1 cellular context compared by ENCODE assay signal in genomic region chr15:67062365-67062985, GRCh38.
TF ChIP-seq lines count a peak whose summit lies in the region.

No MANE protein-coding gene starts in this region.

TF ChIP-seq in HepG2, 621 proteins besides CTCF, POLR2A, EP300 and RAD21 (continued from another document and continues in another):
- no peak for TF ChIP-seq TP53 (CRISPR knock-in tag; conservative IDR thresholded peaks at IDR 0.05)
- peak; percentile 68; the same call in 1 of the 2 replicates for TF ChIP-seq YEATS4 (CRISPR knock-in tag; IDR thresholded peaks at IDR 0.05; ENCODE audit: borderline replicate concordance)
- no peak for TF ChIP-seq FOSL1 (CRISPR knock-in tag; IDR thresholded peaks at IDR 0.05; ENCODE audit: borderline replicate concordance)
- TF ChIP-seq U2AF1 (optimal IDR thresholded peaks at IDR 0.05; ENCODE audit: low read depth, low read length), result peak; percentile 43
- TF ChIP-seq ZNF879 (CRISPR knock-in tag; IDR thresholded peaks at IDR 0.05), result no peak
- TF ChIP-seq CSRNP1 (CRISPR knock-in tag; IDR thresholded peaks at IDR 0.05), result no peak
- no peak for TF ChIP-seq HBP1 (CRISPR knock-in tag; IDR thresholded peaks at IDR 0.05; ENCODE audit: low read depth)
- 0 out of 2 replicates have a peak, but pooled peaks have one; percentile 26 for TF ChIP-seq SAFB2 (CRISPR knock-in tag; IDR thresholded peaks at IDR 0.05; ENCODE audit: borderline replicate concordance, low read depth)
- TF ChIP-seq REPIN1 (CRISPR knock-in tag; IDR thresholded peaks at IDR 0.05; ENCODE audit: borderline replicate concordance, low read depth), result no peak
- TF ChIP-seq NCOR1 (IDR thresholded peaks at IDR 0.05; ENCODE audit: borderline replicate concordance, low read length), result peak; percentile 85
- TF ChIP-seq KLF16 (CRISPR knock-in tag; IDR thresholded peaks at IDR 0.05), result no peak
- peak; percentile 34; the same call in 1 of the 2 replicates for TF ChIP-seq POGZ (CRISPR knock-in tag; IDR thresholded peaks at IDR 0.05)
- 0 out of 2 replicates have a peak, but pooled peaks have one; percentile 17 for TF ChIP-seq ZSCAN9 (CRISPR knock-in tag; IDR thresholded peaks at IDR 0.05; ENCODE audit: borderline replicate concordance)
- no peak; the same call in 1 of the 2 replicates for TF ChIP-seq ZNF691 (CRISPR knock-in tag; IDR thresholded peaks at IDR 0.05; ENCODE audit: borderline replicate concordance, low read depth)
- TF ChIP-seq, protein P1, sequence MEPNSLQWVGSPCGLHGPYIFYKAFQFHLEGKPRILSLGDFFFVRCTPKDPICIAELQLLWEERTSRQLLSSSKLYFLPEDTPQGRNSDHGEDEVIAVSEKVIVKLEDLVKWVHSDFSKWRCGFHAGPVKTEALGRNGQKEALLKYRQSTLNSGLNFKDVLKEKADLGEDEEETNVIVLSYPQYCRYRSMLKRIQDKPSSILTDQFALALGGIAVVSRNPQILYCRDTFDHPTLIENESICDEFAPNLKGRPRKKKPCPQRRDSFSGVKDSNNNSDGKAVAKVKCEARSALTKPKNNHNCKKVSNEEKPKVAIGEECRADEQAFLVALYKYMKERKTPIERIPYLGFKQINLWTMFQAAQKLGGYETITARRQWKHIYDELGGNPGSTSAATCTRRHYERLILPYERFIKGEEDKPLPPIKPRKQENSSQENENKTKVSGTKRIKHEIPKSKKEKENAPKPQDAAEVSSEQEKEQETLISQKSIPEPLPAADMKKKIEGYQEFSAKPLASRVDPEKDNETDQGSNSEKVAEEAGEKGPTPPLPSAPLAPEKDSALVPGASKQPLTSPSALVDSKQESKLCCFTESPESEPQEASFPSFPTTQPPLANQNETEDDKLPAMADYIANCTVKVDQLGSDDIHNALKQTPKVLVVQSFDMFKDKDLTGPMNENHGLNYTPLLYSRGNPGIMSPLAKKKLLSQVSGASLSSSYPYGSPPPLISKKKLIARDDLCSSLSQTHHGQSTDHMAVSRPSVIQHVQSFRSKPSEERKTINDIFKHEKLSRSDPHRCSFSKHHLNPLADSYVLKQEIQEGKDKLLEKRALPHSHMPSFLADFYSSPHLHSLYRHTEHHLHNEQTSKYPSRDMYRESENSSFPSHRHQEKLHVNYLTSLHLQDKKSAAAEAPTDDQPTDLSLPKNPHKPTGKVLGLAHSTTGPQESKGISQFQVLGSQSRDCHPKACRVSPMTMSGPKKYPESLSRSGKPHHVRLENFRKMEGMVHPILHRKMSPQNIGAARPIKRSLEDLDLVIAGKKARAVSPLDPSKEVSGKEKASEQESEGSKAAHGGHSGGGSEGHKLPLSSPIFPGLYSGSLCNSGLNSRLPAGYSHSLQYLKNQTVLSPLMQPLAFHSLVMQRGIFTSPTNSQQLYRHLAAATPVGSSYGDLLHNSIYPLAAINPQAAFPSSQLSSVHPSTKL (CRISPR knock-in tag; IDR thresholded peaks at IDR 0.05), result peak; percentile 42
- TF ChIP-seq ZNF605 (CRISPR knock-in tag; IDR thresholded peaks at IDR 0.05), result no peak; the same call in 1 of the 2 replicates
- no peak for TF ChIP-seq ZNF761 (CRISPR knock-in tag; conservative IDR thresholded peaks at IDR 0.05)
- TF ChIP-seq NBN (conservative IDR thresholded peaks at IDR 0.05), result no peak
- no peak for TF ChIP-seq SMYD3 (CRISPR knock-in tag; IDR thresholded peaks at IDR 0.05)
- no peak for TF ChIP-seq ZSCAN29 (CRISPR knock-in tag; conservative IDR thresholded peaks at IDR 0.05)
- TF ChIP-seq ZNF446 (CRISPR knock-in tag; IDR thresholded peaks at IDR 0.05), result no peak
- TF ChIP-seq, protein P2, sequence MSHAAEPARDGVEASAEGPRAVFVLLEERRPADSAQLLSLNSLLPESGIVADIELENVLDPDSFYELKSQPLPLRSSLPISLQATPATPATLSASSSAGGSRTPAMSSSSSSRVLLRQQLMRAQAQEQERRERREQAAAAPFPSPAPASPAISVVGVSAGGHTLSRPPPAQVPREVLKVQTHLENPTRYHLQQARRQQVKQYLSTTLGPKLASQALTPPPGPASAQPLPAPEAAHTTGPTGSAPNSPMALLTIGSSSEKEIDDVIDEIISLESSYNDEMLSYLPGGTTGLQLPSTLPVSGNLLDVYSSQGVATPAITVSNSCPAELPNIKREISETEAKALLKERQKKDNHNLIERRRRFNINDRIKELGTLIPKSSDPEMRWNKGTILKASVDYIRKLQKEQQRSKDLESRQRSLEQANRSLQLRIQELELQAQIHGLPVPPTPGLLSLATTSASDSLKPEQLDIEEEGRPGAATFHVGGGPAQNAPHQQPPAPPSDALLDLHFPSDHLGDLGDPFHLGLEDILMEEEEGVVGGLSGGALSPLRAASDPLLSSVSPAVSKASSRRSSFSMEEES (CRISPR knock-in tag; IDR thresholded peaks at IDR 0.05), result no peak
- TF ChIP-seq MYC (CRISPR knock-in tag; IDR thresholded peaks at IDR 0.05; ENCODE audit: borderline replicate concordance), result no peak; the same call in 1 of the 2 replicates
- peak; percentile 60 for TF ChIP-seq CREM (IDR thresholded peaks at IDR 0.05)
- no peak for TF ChIP-seq CREM (CRISPR knock-in tag; IDR thresholded peaks at IDR 0.05)
- no peak for TF ChIP-seq CBFB (CRISPR knock-in tag; IDR thresholded peaks at IDR 0.05)
- TF ChIP-seq SMAD9 (CRISPR knock-in tag; IDR thresholded peaks at IDR 0.05), result no peak
- no peak for TF ChIP-seq NFIB (CRISPR knock-in tag; IDR thresholded peaks at IDR 0.05; ENCODE audit: borderline replicate concordance)
- no peak for TF ChIP-seq HNRNPL (IDR thresholded peaks at IDR 0.05; ENCODE audit: low read depth, low read length)
- no peak for TF ChIP-seq ZNF230 (CRISPR knock-in tag; IDR thresholded peaks at IDR 0.05)
- TF ChIP-seq ZNF224 (CRISPR knock-in tag; IDR thresholded peaks at IDR 0.05), result no peak
- 0 out of 2 replicates have a peak, but pooled peaks have one; percentile 18 for TF ChIP-seq TOE1 (CRISPR knock-in tag; IDR thresholded peaks at IDR 0.05)
- TF ChIP-seq, protein P3, sequence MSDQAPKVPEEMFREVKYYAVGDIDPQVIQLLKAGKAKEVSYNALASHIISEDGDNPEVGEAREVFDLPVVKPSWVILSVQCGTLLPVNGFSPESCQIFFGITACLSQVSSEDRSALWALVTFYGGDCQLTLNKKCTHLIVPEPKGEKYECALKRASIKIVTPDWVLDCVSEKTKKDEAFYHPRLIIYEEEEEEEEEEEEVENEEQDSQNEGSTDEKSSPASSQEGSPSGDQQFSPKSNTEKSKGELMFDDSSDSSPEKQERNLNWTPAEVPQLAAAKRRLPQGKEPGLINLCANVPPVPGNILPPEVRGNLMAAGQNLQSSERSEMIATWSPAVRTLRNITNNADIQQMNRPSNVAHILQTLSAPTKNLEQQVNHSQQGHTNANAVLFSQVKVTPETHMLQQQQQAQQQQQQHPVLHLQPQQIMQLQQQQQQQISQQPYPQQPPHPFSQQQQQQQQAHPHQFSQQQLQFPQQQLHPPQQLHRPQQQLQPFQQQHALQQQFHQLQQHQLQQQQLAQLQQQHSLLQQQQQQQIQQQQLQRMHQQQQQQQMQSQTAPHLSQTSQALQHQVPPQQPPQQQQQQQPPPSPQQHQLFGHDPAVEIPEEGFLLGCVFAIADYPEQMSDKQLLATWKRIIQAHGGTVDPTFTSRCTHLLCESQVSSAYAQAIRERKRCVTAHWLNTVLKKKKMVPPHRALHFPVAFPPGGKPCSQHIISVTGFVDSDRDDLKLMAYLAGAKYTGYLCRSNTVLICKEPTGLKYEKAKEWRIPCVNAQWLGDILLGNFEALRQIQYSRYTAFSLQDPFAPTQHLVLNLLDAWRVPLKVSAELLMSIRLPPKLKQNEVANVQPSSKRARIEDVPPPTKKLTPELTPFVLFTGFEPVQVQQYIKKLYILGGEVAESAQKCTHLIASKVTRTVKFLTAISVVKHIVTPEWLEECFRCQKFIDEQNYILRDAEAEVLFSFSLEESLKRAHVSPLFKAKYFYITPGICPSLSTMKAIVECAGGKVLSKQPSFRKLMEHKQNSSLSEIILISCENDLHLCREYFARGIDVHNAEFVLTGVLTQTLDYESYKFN (CRISPR knock-in tag; conservative IDR thresholded peaks at IDR 0.05), result peak; percentile 93
- no peak for TF ChIP-seq RFX5 (IDR thresholded peaks at IDR 0.05; ENCODE audit: low read depth, low read length)
- no peak for TF ChIP-seq NONO (IDR thresholded peaks at IDR 0.05)
- peak; percentile 27; the same call in 1 of the 2 replicates for TF ChIP-seq NONO (CRISPR knock-in tag; conservative IDR thresholded peaks at IDR 0.05)
- TF ChIP-seq THAP11 (CRISPR knock-in tag; IDR thresholded peaks at IDR 0.05), result peak; percentile 56; the same call in 1 of the 2 replicates
- TF ChIP-seq HDAC1 (CRISPR knock-in tag; IDR thresholded peaks at IDR 0.05), result 0 out of 2 replicates have a peak, but pooled peaks have one; percentile 17
- TF ChIP-seq, protein P4, sequence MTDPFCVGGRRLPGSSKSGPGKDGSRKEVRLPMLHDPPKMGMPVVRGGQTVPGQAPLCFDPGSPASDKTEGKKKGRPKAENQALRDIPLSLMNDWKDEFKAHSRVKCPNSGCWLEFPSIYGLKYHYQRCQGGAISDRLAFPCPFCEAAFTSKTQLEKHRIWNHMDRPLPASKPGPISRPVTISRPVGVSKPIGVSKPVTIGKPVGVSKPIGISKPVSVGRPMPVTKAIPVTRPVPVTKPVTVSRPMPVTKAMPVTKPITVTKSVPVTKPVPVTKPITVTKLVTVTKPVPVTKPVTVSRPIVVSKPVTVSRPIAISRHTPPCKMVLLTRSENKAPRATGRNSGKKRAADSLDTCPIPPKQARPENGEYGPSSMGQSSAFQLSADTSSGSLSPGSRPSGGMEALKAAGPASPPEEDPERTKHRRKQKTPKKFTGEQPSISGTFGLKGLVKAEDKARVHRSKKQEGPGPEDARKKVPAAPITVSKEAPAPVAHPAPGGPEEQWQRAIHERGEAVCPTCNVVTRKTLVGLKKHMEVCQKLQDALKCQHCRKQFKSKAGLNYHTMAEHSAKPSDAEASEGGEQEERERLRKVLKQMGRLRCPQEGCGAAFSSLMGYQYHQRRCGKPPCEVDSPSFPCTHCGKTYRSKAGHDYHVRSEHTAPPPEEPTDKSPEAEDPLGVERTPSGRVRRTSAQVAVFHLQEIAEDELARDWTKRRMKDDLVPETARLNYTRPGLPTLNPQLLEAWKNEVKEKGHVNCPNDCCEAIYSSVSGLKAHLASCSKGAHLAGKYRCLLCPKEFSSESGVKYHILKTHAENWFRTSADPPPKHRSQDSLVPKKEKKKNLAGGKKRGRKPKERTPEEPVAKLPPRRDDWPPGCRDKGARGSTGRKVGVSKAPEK (CRISPR knock-in tag; IDR thresholded peaks at IDR 0.05; ENCODE audit: borderline replicate concordance), result no peak
- no peak for TF ChIP-seq TCF7L2 (IDR thresholded peaks at IDR 0.05; ENCODE audit: low read depth, low read length)
- TF ChIP-seq HCFC1 (IDR thresholded peaks at IDR 0.05; ENCODE audit: low read depth, low read length), result no peak
- no peak for TF ChIP-seq NFE2 (CRISPR knock-in tag; IDR thresholded peaks at IDR 0.05)
- no peak for TF ChIP-seq ZNF367 (CRISPR knock-in tag; IDR thresholded peaks at IDR 0.05; ENCODE audit: borderline replicate concordance)
- TF ChIP-seq, protein P5, sequence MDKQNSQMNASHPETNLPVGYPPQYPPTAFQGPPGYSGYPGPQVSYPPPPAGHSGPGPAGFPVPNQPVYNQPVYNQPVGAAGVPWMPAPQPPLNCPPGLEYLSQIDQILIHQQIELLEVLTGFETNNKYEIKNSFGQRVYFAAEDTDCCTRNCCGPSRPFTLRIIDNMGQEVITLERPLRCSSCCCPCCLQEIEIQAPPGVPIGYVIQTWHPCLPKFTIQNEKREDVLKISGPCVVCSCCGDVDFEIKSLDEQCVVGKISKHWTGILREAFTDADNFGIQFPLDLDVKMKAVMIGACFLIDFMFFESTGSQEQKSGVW (CRISPR knock-in tag; IDR thresholded peaks at IDR 0.05; ENCODE audit: borderline replicate concordance), result no peak
- TF ChIP-seq ZFP90 (CRISPR knock-in tag; IDR thresholded peaks at IDR 0.05; ENCODE audit: borderline replicate concordance), result no peak
- peak; percentile 25; the same call in 1 of the 2 replicates for TF ChIP-seq HDAC2 (CRISPR knock-in tag; IDR thresholded peaks at IDR 0.05)
- no peak for TF ChIP-seq NRL (CRISPR knock-in tag; IDR thresholded peaks at IDR 0.05; ENCODE audit: borderline replicate concordance)
- TF ChIP-seq ZBTB8A (CRISPR knock-in tag; IDR thresholded peaks at IDR 0.05; ENCODE audit: borderline replicate concordance, low read depth), result no peak
- TF ChIP-seq KDM2A (CRISPR knock-in tag; IDR thresholded peaks at IDR 0.05; ENCODE audit: borderline replicate concordance, low read depth), result no peak
- peak; percentile 66; the same call in 1 of the 2 replicates for TF ChIP-seq SP5 (CRISPR knock-in tag; IDR thresholded peaks at IDR 0.05; ENCODE audit: borderline replicate concordance, low read depth)
- no peak for TF ChIP-seq ZFP36 (IDR thresholded peaks at IDR 0.05; ENCODE audit: borderline replicate concordance, low read depth, low read length, partially characterized antibody)
- peak; percentile 80; the same call in 1 of the 2 replicates for TF ChIP-seq ZNF619 (CRISPR knock-in tag; IDR thresholded peaks at IDR 0.05)
